In genomic region chr12:113439606-113440030, GRCh38 we compare ENCODE assay signal across 9 cellular contexts. TPM values are rescaled to one million over a fixed set of nuclear protein-coding genes. Genes with fewer than 3 reads are reported as not detected.
DNase-seq lines count a peak whose midpoint lies in the region; ATAC-seq and TF ChIP-seq lines count a peak whose summit lies in the region.
"Had no signal": no experiment of that assay in that cellular context is flagged by ENCODE, and none has a peak within 500 bp of the region (broad histone marks: within the 10 kb centered on the region; RNA-seq: fewer than 3 reads in every experiment).

No MANE protein-coding gene starts in this region.

- intact Hi-C loops in adrenal gland (cut with DNase I), result loop anchor here in 1 of 2 donors (10.0 kb wide), 1 partner anchor 385 kb away; the partner anchor contains the start of gene DTX1
- intact Hi-C loops in natural killer cell (cut with micrococcal nuclease), result no loop called here

- DNase-seq in NCI-H1436 (lab: John Stamatoyannopoulos, UW) (peak; percentile 49), NCI-H1436 treated with DMSO at 0.1 percent for 48 hours (lab: John Stamatoyannopoulos, UW) (no peak), NCI-H1105 (lab: John Stamatoyannopoulos, UW) (peak; percentile 72), adrenal gland (peak in 5 of 7 donors; percentile 51 to 66 (median 58)), kidney epithelial cell (ENCODE audit: low read depth) (no peak), HPDE6-E6E7 (ENCODE audit: extremely low spot score) (no peak), natural killer cell (no peak)

- no peaks in the 10 kb centered on the region for H3K4me1 Mint-ChIP-seq in natural killer cell

- H3K27me3 Mint-ChIP-seq in natural killer cell (ENCODE audit: low read depth in 2 of 2), result no peaks in the 10 kb centered on the region

- no peaks in the 10 kb centered on the region for H3K36me3 Mint-ChIP-seq in natural killer cell

- no peak overlapping the region for H3K4me3 Mint-ChIP-seq in natural killer cell

- TF ChIP-seq CTCF in adrenal gland (IDR thresholded peaks at IDR 0.05), result peak; percentile 42 to 63 (median 54)
- peak; percentile 77 for TF ChIP-seq CTCF in kidney epithelial cell (IDR thresholded peaks at IDR 0.05; ENCODE audit: insufficient read depth, low read length, poor library complexity, severe bottlenecking)
- TF ChIP-seq CTCF in natural killer cell (IDR thresholded peaks at IDR 0.05), result no peak

- H3K9me3 Mint-ChIP-seq in natural killer cell, result no peaks in the 10 kb centered on the region

- no peak for TF ChIP-seq POLR2A in adrenal gland (IDR thresholded peaks at IDR 0.05)

- no peaks in the 10 kb centered on the region for H3K9me3 ChIP-seq in adrenal gland (replicated peaks in 1 of 3)

- ATAC-seq in HG02623 (IDR thresholded peaks at IDR 0.05; ENCODE audit: unreplicated experiment) (no peak), natural killer cell (no peak)

- H3K4me3 ChIP-seq in adrenal gland (no peak overlapping the region), kidney epithelial cell (ENCODE audit: low read depth, low read length) (no peak overlapping the region)

- no peak overlapping the region for H3K27ac Mint-ChIP-seq in natural killer cell

- no peaks in the 10 kb centered on the region for H3K27me3 ChIP-seq in adrenal gland
- H3K27me3 ChIP-seq in kidney epithelial cell (ENCODE audit: control insufficient read depth, insufficient read depth, low read length), result peaks cover 9% of the 10 kb centered on the region

- H3K36me3 ChIP-seq in adrenal gland (replicated peaks in 1 of 2), result no peaks in the 10 kb centered on the region
- no peaks in the 10 kb centered on the region for H3K36me3 ChIP-seq in kidney epithelial cell (ENCODE audit: control insufficient read depth, insufficient read depth, low read length)

- WGBS in adrenal gland, 4 donors, result 0 to 21% (median 19%) methylated on average over 2 to 8 of the region's 8 CpGs

- H3K27ac ChIP-seq in adrenal gland, result no peak overlapping the region

- no peaks in the 10 kb centered on the region for H3K4me1 ChIP-seq in adrenal gland (replicated peaks in 1 of 2)

RNA-seq across cellular contexts. Expression of gene SDSL, which starts 17.4 kb away (rescaled TPM):
- total RNA-seq in adrenal gland (100 to 1,000 TPM in 1 of 8 donors, 10 to 100 TPM in 7; 11.6 to 111 (median 21.4) TPM), kidney epithelial cell (9.1 and 14.5 TPM in 2 replicates), natural killer cell (1 to 10 TPM; 1.0 to 7.5 (median 3.7) TPM)
- polyA plus RNA-seq in adrenal gland, result 10 to 100 TPM; 15.9 to 40.3 (median 23.8) TPM

RNA-seq across cellular contexts. Expression of gene LHX5, which starts 32.1 kb away (rescaled TPM):
- total RNA-seq in adrenal gland (not detected), kidney epithelial cell (0.34 and 0.50 TPM in 2 replicates), natural killer cell (not detected)
- polyA plus RNA-seq in adrenal gland, result not detected
- total RNA-seq: skeletal muscle tissue had no signal

RNA-seq across cellular contexts. Expression of gene SDS, which starts 35.9 kb away (rescaled TPM):
- total RNA-seq in adrenal gland (100 to 1,000 TPM in 1 of 8 donors, 1 to 10 TPM in 7; 1.8 to 188 (median 3.2) TPM), kidney epithelial cell (not detected in 2 replicates), natural killer cell (not detected)
- 10 to 100 TPM in 1 of 3 donors, 1 to 10 TPM in 2; 5.7 to 41.2 (median 7.9) TPM for polyA plus RNA-seq in adrenal gland
- total RNA-seq: skeletal muscle tissue had no signal

Comparison
In these comparisons a context has a peak if more than half of its experiments do, and no peak if none do; other contexts are left out.
1. DNase-seq: peak in NCI-H1436 (single experiment), NCI-H1105 (single experiment) and adrenal gland (5 of 7); none in NCI-H1436 treated with DMSO at 0.1 percent for 48 hours (single experiment), kidney epithelial cell (single experiment), HPDE6-E6E7 (single experiment) and natural killer cell (single experiment).